In genomic region chr12:116539361-116539771, GRCh38 we compare ENCODE assay signal across 9 cellular contexts. TPM values are rescaled to one million over a fixed set of nuclear protein-coding genes. Genes with fewer than 3 reads are reported as not detected.
DNase-seq lines count a peak whose midpoint lies in the region; TF ChIP-seq lines count a peak whose summit lies in the region.
"Had no signal": no experiment of that assay in that cellular context is flagged by ENCODE, and none has a peak within 500 bp of the region (broad histone marks: within the 10 kb centered on the region; RNA-seq: fewer than 3 reads in every experiment).

No MANE protein-coding gene starts in this region.

- intact Hi-C loops in spleen (cut with DNase I; ENCODE audit: low total_unique reads) = no loop called here

- H3K9me3 ChIP-seq in adipocyte (ENCODE audit: control insufficient read depth, low read length) = no peaks in the 10 kb centered on the region
- H3K9me3 ChIP-seq in tibial nerve = no peaks in the 10 kb centered on the region
- H3K9me3 ChIP-seq in spleen = no peaks in the 10 kb centered on the region
- H3K9me3 ChIP-seq: ovary had no signal

- no peak for TF ChIP-seq CTCF in tibial nerve (IDR thresholded peaks at IDR 0.05)
- no peak for TF ChIP-seq CTCF in spleen (IDR thresholded peaks at IDR 0.05 in 8 of 11, conservative IDR thresholded peaks at IDR 0.05 in 3 of 11)

- TF ChIP-seq EP300 in tibial nerve (IDR thresholded peaks at IDR 0.05) = peak in 1 of 2 donors; percentile 10

- WGBS in tibial nerve, 2 donors = 14 to 33% methylated on average over 1 of the region's 1 CpG
- 34 to 85% (median 50%) methylated on average over 1 of the region's 1 CpG for WGBS in spleen, 5 donors

- TF ChIP-seq POLR2A in tibial nerve (IDR thresholded peaks at IDR 0.05) = no peak
- TF ChIP-seq POLR2A in spleen (IDR thresholded peaks at IDR 0.05) = no peak

- no peaks in the 10 kb centered on the region for H3K36me3 ChIP-seq in adipocyte (ENCODE audit: control insufficient read depth, insufficient read depth, low read length, severe bottlenecking)
- no peaks in the 10 kb centered on the region for H3K36me3 ChIP-seq in tibial nerve
- no peaks in the 10 kb centered on the region for H3K36me3 ChIP-seq in spleen
- H3K36me3 ChIP-seq: ovary had no signal

- H3K4me3 ChIP-seq in adipocyte (ENCODE audit: low read length) = no peak overlapping the region
- H3K4me3 ChIP-seq in tibial nerve = no peak overlapping the region
- H3K4me3 ChIP-seq in spleen = no peak overlapping the region
- H3K4me3 ChIP-seq: ovary had no signal

- no peak overlapping the region for H3K9ac ChIP-seq in adipocyte (ENCODE audit: low read length)

- DNase-seq in NCI-H345 (lab: John Stamatoyannopoulos, UW) (peak; percentile 48), NCI-H345 treated with DMSO at 0.1 percent for 48 hours (lab: John Stamatoyannopoulos, UW; ENCODE audit: unreplicated experiment) (no peak), adipocyte (ENCODE audit: low read depth) (peak; percentile 19), kidney tubule cell (ENCODE audit: low spot score) (peak; percentile 64), tibial nerve (ENCODE audit: low spot score in 2 of 2) (no peak), amygdala (lab: John Stamatoyannopoulos, UW) (no peak), spleen (no peak), NCI-H128 (lab: John Stamatoyannopoulos, UW; ENCODE audit: unreplicated experiment) (no peak)

- H3K4me1 ChIP-seq in adipocyte (ENCODE audit: control insufficient read depth, insufficient read depth, low read length) (peaks cover 29% of the 10 kb centered on the region), tibial nerve (peaks cover 0 to 62% (median 32%) of the 10 kb centered on the region in 4 donors), spleen (peaks cover 23 to 73% (median 46%) of the 10 kb centered on the region in 6 donors)

- H3K27me3 ChIP-seq in adipocyte (replicated peaks; ENCODE audit: control insufficient read depth, insufficient read depth, low read length) (no peaks in the 10 kb centered on the region), tibial nerve (no peaks in the 10 kb centered on the region), spleen (replicated peaks in 1 of 7) (no peaks in the 10 kb centered on the region)
- H3K27me3 ChIP-seq: ovary had no signal

- peak overlapping the region in 3 of 4 donors; percentile 32 to 89 (median 59) for H3K27ac ChIP-seq in tibial nerve
- peak overlapping the region in 4 of 8 donors; percentile 37 to 59 (median 50) for H3K27ac ChIP-seq in spleen
- H3K27ac ChIP-seq: ovary had no signal

RNA-seq across cellular contexts. Expression of gene MAP1LC3B2, which starts 19.8 kb away (rescaled TPM):
- total RNA-seq in tibial nerve (1 to 10 TPM in 1 of 4 donors, under 1 TPM in 1, not detected in 2; 0.98 to 1.7 TPM), spleen (1 to 10 TPM; 1.4 to 3.0 (median 2.1) TPM)
- 1 to 10 TPM in 2 of 3 donors, under 1 TPM in 1; 0.86 to 1.4 (median 1.2) TPM for polyA plus RNA-seq in spleen

Comparison
In these comparisons a context has a peak if more than half of its experiments do, and no peak if none do; other contexts are left out.
1. DNase-seq: peak in NCI-H345 (single experiment), adipocyte (single experiment) and kidney tubule cell (single experiment); none in NCI-H345 treated with DMSO at 0.1 percent for 48 hours (single experiment), tibial nerve (0 of 2), amygdala (0 of 56), spleen (single experiment) and NCI-H128 (single experiment).